ENCODE assay signal across 14 cellular contexts in the genomic region with DNA sequence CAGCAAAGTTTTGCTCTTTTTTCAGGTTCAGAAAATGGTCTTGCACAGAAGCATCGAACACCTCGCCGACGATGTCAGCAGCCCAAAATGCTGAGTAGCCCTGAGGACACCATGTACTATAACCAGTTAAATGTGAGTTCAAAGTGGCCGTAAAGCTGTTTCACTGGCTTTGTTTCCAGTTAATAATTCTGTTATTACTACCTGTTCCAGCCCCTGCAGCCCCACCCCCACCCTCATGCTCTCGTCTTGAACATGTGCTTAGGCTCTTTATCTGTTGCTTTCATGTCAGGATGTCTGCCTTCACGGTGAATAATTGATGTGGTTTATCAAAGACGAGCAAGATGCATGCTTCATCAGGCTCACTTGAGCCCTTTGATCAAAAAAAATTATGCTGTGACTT.
DNase-seq lines count a peak whose midpoint lies in the region; ATAC-seq and TF ChIP-seq lines count a peak whose summit lies in the region.
"Had no signal": no experiment of that assay in that cellular context is flagged by ENCODE, and none has a peak within 500 bp of the region (broad histone marks: within the 10 kb centered on the region; RNA-seq: fewer than 3 reads in every experiment).

No MANE protein-coding gene starts in this region.

- DNase-seq in T-helper 22 cell (ENCODE audit: low read depth) (peak; percentile 18), GM20000 (ENCODE audit: low spot score) (no peak), NCI-H748 treated with DMSO at 0.1 percent for 48 hours (lab: John Stamatoyannopoulos, UW) (no peak), upper lobe of right lung (no peak), Caco-2 (no peak)
- DNase-seq in activated naive CD4-positive, alpha-beta T cell treated with Interleukin-2 at 50 U/mL for 16 hours = peak; percentile 3
- DNase-seq in stimulated activated CD4-positive, alpha-beta T cell treated with anti-CD3 and anti-CD28 coated beads, Interleukin-2, amount 100 ng/mL, for 4 hours (ENCODE audit: low read depth) = peak; percentile 24
- DNase-seq: caudate nucleus, heart right ventricle, NCI-H1092, NCI-H446 treated with DMSO at 0.1 percent for 48 hours had no signal

- no peaks in the 10 kb centered on the region for H3K4me1 Mint-ChIP-seq in Caco-2 (ENCODE audit: low read depth, unreplicated experiment)
- H3K4me1 Mint-ChIP-seq: CD14-positive monocyte had no signal

- H3K9me3 Mint-ChIP-seq in Caco-2 (ENCODE audit: unreplicated experiment) = no peaks in the 10 kb centered on the region
- H3K9me3 Mint-ChIP-seq: CD14-positive monocyte; T-helper 1 cell treated with Interleukin-12 subunit alpha and Interleukin-12 subunit beta and Interleukin-4 antibody, amounts not matched to agents 30 μg/mL and 1 μg/mL, for 36 hours had no signal

- H3K4me3 Mint-ChIP-seq in Caco-2 (ENCODE audit: unreplicated experiment) = no peak overlapping the region
- H3K4me3 Mint-ChIP-seq: CD14-positive monocyte; T-helper 1 cell treated with Interleukin-12 subunit alpha and Interleukin-12 subunit beta and Interleukin-4 antibody, amounts not matched to agents 30 μg/mL and 1 μg/mL, for 36 hours had no signal

- no peaks in the 10 kb centered on the region for H3K36me3 ChIP-seq in HUES64 (ENCODE audit: insufficient read depth, low read length)
- H3K36me3 ChIP-seq in upper lobe of right lung = no peaks in the 10 kb centered on the region
- no peaks in the 10 kb centered on the region for H3K36me3 ChIP-seq in Caco-2 (ENCODE audit: control insufficient read depth, insufficient read depth, low read length)
- H3K36me3 ChIP-seq: heart right ventricle had no signal

- H3K27me3 ChIP-seq in HUES64 (ENCODE audit: insufficient read depth, low read length) = no peaks in the 10 kb centered on the region
- no peaks in the 10 kb centered on the region for H3K27me3 ChIP-seq in upper lobe of right lung
- no peaks in the 10 kb centered on the region for H3K27me3 ChIP-seq in Caco-2 (replicated peaks; ENCODE audit: control insufficient read depth, insufficient read depth, low read length)
- H3K27me3 ChIP-seq: heart right ventricle had no signal

- H3K27ac ChIP-seq in HUES64 (ENCODE audit: low read depth, low read length) (0 out of 2 replicates have a peak overlapping the region, but pooled peaks have one; percentile 25), upper lobe of right lung (no peak overlapping the region)
- H3K27ac ChIP-seq: heart right ventricle had no signal

- H3K9me3 ChIP-seq in HUES64 (ENCODE audit: insufficient read depth, low read depth, low read length) = no peaks in the 10 kb centered on the region
- H3K9me3 ChIP-seq in upper lobe of right lung = no peaks in the 10 kb centered on the region
- H3K9me3 ChIP-seq in Caco-2 = no peaks in the 10 kb centered on the region
- H3K9me3 ChIP-seq: heart right ventricle had no signal

- H3K4me1 ChIP-seq in HUES64 (ENCODE audit: insufficient read depth, low read length) = peaks cover 17% of the 10 kb centered on the region
- H3K4me1 ChIP-seq in upper lobe of right lung = no peaks in the 10 kb centered on the region
- no peaks in the 10 kb centered on the region; the same call in 1 of the 2 replicates for H3K4me1 ChIP-seq in Caco-2
- H3K4me1 ChIP-seq: heart right ventricle had no signal

- no peak overlapping the region for H3K9ac ChIP-seq in HUES64 (ENCODE audit: low read depth, low read length)

- TF ChIP-seq CTCF in GM20000 (IDR thresholded peaks at IDR 0.05; ENCODE audit: extremely low read depth, missing control alignments) (no peak), upper lobe of right lung (IDR thresholded peaks at IDR 0.05) (no peak), Caco-2 (IDR thresholded peaks at IDR 0.05; ENCODE audit: insufficient read depth in 1 of 2, low read depth in 1 of 2, low read length in 1 of 2, severe bottlenecking in 1 of 2, unreplicated experiment in 1 of 2) (no peak)

- no peak overlapping the region for H3K27ac Mint-ChIP-seq in Caco-2 (ENCODE audit: unreplicated experiment)
- H3K27ac Mint-ChIP-seq: CD14-positive monocyte; T-helper 1 cell treated with Interleukin-12 subunit alpha and Interleukin-12 subunit beta and Interleukin-4 antibody, amounts not matched to agents 30 μg/mL and 1 μg/mL, for 36 hours had no signal

- WGBS in HUES64 = 61% methylated on average over 8 of the region's 8 CpGs

- H3K4me3 ChIP-seq in HUES64 (ENCODE audit: low read length) (no peak overlapping the region), upper lobe of right lung (no peak overlapping the region), Caco-2 (ENCODE audit: low read depth, low read length) (no peak overlapping the region)
- H3K4me3 ChIP-seq: heart right ventricle had no signal

- intact Hi-C loops in upper lobe of right lung (cut with DNase I) = no loop called here
- intact Hi-C loops in Caco-2 (cut with micrococcal nuclease; ENCODE audit: unreplicated experiment) = no loop called here

- H3K27me3 Mint-ChIP-seq in Caco-2 (ENCODE audit: insufficient read depth, unreplicated experiment) = no peaks in the 10 kb centered on the region

- POLR2A ChIA-PET in Caco-2 (lab: Charles Lee) = no interaction called here

- no peak for ATAC-seq in upper lobe of right lung
- ATAC-seq: heart right ventricle had no signal

- CTCF ChIA-PET in Caco-2 (lab: Charles Lee) = no interaction called here

- BruUV-seq in Caco-2 (replicated peaks; lab: Mats Ljungman, UMichigan) = no TSS peak

- H3K36me3 Mint-ChIP-seq in Caco-2 (ENCODE audit: insufficient read depth, unreplicated experiment) = no peaks in the 10 kb centered on the region
- H3K36me3 Mint-ChIP-seq: CD14-positive monocyte had no signal

Comparison
In these comparisons a context has a peak if more than half of its experiments do, and no peak if none do; other contexts are left out.
1. DNase-seq: peak in T-helper 22 cell (single experiment), activated naive CD4-positive, alpha-beta T cell treated with Interleukin-2 at 50 U/mL for 16 hours (single experiment) and stimulated activated CD4-positive, alpha-beta T cell treated with anti-CD3 and anti-CD28 coated beads, Interleukin-2, amount 100 ng/mL, for 4 hours (single experiment); none in GM20000 (single experiment), NCI-H748 treated with DMSO at 0.1 percent for 48 hours (single experiment), upper lobe of right lung (single experiment) and Caco-2 (0 of 2).